ENCODE assay signal across 9 cellular contexts in genomic region chr16:80997139-80997798, GRCh38. TPM values are rescaled to one million over a fixed set of nuclear protein-coding genes. Genes with fewer than 3 reads are reported as not detected.
DNase-seq lines count a peak whose midpoint lies in the region; ATAC-seq and TF ChIP-seq lines count a peak whose summit lies in the region.
"Had no signal": no experiment of that assay in that cellular context is flagged by ENCODE, and none has a peak within 500 bp of the region (broad histone marks: within the 10 kb centered on the region; RNA-seq: fewer than 3 reads in every experiment).

No MANE protein-coding gene starts in this region.

- peaks cover 0 to 4% of the 10 kb centered on the region in 2 experiments for H3K36me3 ChIP-seq in SK-N-SH (replicated peaks in 1 of 2; ENCODE audit: control insufficient read depth in 1 of 2, insufficient read depth in 2 of 2, low read length in 1 of 2)
- no peaks in the 10 kb centered on the region for H3K36me3 ChIP-seq in left lung
- H3K36me3 ChIP-seq in ovary = no peaks in the 10 kb centered on the region

- no peak overlapping the region for H3K9ac ChIP-seq in SK-N-SH
- H3K9ac ChIP-seq: KMS-11 had no signal

- 58% methylated on average over 9 of the region's 9 CpGs for WGBS in SK-N-SH (ENCODE audit: low lambda C conversion rate)
- 26 to 31% (median 31%) methylated on average over 9 of the region's 9 CpGs for WGBS in ovary, 3 donors

- H3K27me3 ChIP-seq in SK-N-SH (ENCODE audit: insufficient read depth) (no peaks in the 10 kb centered on the region), left lung (no peaks in the 10 kb centered on the region), ovary (no peaks in the 10 kb centered on the region)

- DNase-seq in GM12864 (ENCODE audit: low read depth) (no peak), SK-N-SH (no peak), left lung (no peak), NCI-H1092 treated with DMSO at 0.1 percent for 48 hours (lab: John Stamatoyannopoulos, UW) (no peak), ovary (no peak)

- peaks cover 14% of the 10 kb centered on the region; the same call in 1 of the 2 replicates for H4K20me1 ChIP-seq in SK-N-SH (ENCODE audit: insufficient read depth)

- intact Hi-C loops in left lung (cut with DNase I) (no loop called here), ovary (cut with DNase I) (no loop called here)

- H3K4me1 ChIP-seq in SK-N-SH (ENCODE audit: control insufficient read depth in 1 of 2, insufficient read depth in 2 of 2, low read depth in 1 of 2, low read length in 1 of 2) = peaks cover 0 to 11% of the 10 kb centered on the region in 2 experiments; a peak in 2 of 4 replicates
- H3K4me1 ChIP-seq in left lung = peaks cover 7 to 16% of the 10 kb centered on the region in 2 donors
- H3K4me1 ChIP-seq in ovary (ENCODE audit: insufficient read depth) = peaks cover 1% of the 10 kb centered on the region

- TF ChIP-seq CTCF in GM12864 (IDR thresholded peaks at IDR 0.05; ENCODE audit: low read depth, low read length, missing control alignments) (no peak), SK-N-SH (IDR thresholded peaks at IDR 0.05) (no peak), left lung (IDR thresholded peaks at IDR 0.05) (no peak), ovary (IDR thresholded peaks at IDR 0.05) (no peak)

- CTCF ChIA-PET in SK-N-SH (lab: Yijun Ruan, JAX) = interaction anchor here (0.7 to 1.9 kb wide), 3 partner anchors 7 to 733 kb away, joined by 3 to 5 read pairs (median 4); no protein-coding TSS in a partner anchor

- H3K79me2 ChIP-seq in SK-N-SH (ENCODE audit: insufficient read depth) = peaks cover 96% of the 10 kb centered on the region

- POLR2A ChIA-PET in SK-N-SH (lab: Yijun Ruan, JAX) = no interaction called here

- H3K27ac ChIP-seq in SK-N-SH (ENCODE audit: low read depth in 2 of 2, low read length in 1 of 2) = peak overlapping the region; percentile 3 to 29; a peak in 1 of 4 replicates
- H3K27ac ChIP-seq in left lung = peak overlapping the region; percentile 70
- H3K27ac ChIP-seq in ovary = no peak overlapping the region
- H3K27ac ChIP-seq: KMS-11 had no signal

- H3K9me3 ChIP-seq in SK-N-SH = no peaks in the 10 kb centered on the region
- H3K9me3 ChIP-seq in left lung = no peaks in the 10 kb centered on the region
- H3K9me3 ChIP-seq in ovary = no peaks in the 10 kb centered on the region

- ATAC-seq in GM21737 (IDR thresholded peaks at IDR 0.05; ENCODE audit: unreplicated experiment) (peak; percentile 67), left lung (peak; percentile 48), HG02884 (IDR thresholded peaks at IDR 0.05; ENCODE audit: unreplicated experiment) (no peak), GM19328 (IDR thresholded peaks at IDR 0.05; ENCODE audit: unreplicated experiment) (no peak)

- H3F3A ChIP-seq in SK-N-SH (replicated peaks; ENCODE audit: insufficient read depth) = peaks cover 22% of the 10 kb centered on the region

- no peak for TF ChIP-seq RAD21 in SK-N-SH (IDR thresholded peaks at IDR 0.05; ENCODE audit: low read length)

- H3K4me2 ChIP-seq in SK-N-SH = peak overlapping the region; percentile 26; the same call in 1 of the 2 replicates
- H3K4me2 ChIP-seq: KMS-11 had no signal

- no peak for TF ChIP-seq EP300 in SK-N-SH (IDR thresholded peaks at IDR 0.05; ENCODE audit: borderline replicate concordance in 1 of 2, low read depth in 1 of 2, low read length in 1 of 2)
- TF ChIP-seq EP300 in ovary (IDR thresholded peaks at IDR 0.05) = no peak

- TF ChIP-seq POLR2A in ovary (IDR thresholded peaks at IDR 0.05) = no peak

- H3K9me2 ChIP-seq in SK-N-SH = no peaks in the 10 kb centered on the region

- peak overlapping the region; percentile 47 for H3K4me3 ChIP-seq in GM12864 (ENCODE audit: low read depth, low read length)
- H3K4me3 ChIP-seq in SK-N-SH (ENCODE audit: low read depth in 2 of 2, low read length in 1 of 2) = no peak overlapping the region
- H3K4me3 ChIP-seq in left lung = peak overlapping the region in 1 of 2 donors; percentile 28
- no peak overlapping the region for H3K4me3 ChIP-seq in ovary

- no peak overlapping the region for H2AFZ ChIP-seq in SK-N-SH (ENCODE audit: low read depth)

TF ChIP-seq in SK-N-SH, 30 proteins besides CTCF, POLR2A, EP300 and RAD21:
- TF ChIP-seq SIN3A (IDR thresholded peaks at IDR 0.05; ENCODE audit: borderline replicate concordance, low read depth, low read length) (no peak), RFX5 (IDR thresholded peaks at IDR 0.05; ENCODE audit: low read length) (no peak), TAF1 (IDR thresholded peaks at IDR 0.05; ENCODE audit: borderline replicate concordance, low read depth, low read length) (no peak), TCF12 (IDR thresholded peaks at IDR 0.05) (no peak), EZH2phosphoT487 (IDR thresholded peaks at IDR 0.05; ENCODE audit: borderline replicate concordance, low read depth) (no peak), TEAD4 (IDR thresholded peaks at IDR 0.05; ENCODE audit: borderline replicate concordance, insufficient read depth) (no peak), SMC3 (IDR thresholded peaks at IDR 0.05; ENCODE audit: low read depth, low read length) (no peak), ZBTB33 (IDR thresholded peaks at IDR 0.05; ENCODE audit: borderline replicate concordance, low read depth) (no peak), RXRA (IDR thresholded peaks at IDR 0.05; ENCODE audit: borderline replicate concordance, low read depth) (no peak), RCOR1 (IDR thresholded peaks at IDR 0.05; ENCODE audit: low read length) (no peak), MEF2A (IDR thresholded peaks at IDR 0.05; ENCODE audit: borderline replicate concordance, low read depth) (no peak)
- TF ChIP-seq, protein P1, sequence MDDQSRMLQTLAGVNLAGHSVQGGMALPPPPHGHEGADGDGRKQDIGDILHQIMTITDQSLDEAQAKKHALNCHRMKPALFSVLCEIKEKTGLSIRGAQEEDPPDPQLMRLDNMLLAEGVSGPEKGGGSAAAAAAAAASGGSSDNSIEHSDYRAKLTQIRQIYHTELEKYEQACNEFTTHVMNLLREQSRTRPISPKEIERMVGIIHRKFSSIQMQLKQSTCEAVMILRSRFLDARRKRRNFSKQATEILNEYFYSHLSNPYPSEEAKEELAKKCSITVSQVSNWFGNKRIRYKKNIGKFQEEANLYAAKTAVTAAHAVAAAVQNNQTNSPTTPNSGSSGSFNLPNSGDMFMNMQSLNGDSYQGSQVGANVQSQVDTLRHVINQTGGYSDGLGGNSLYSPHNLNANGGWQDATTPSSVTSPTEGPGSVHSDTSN (IDR thresholded peaks at IDR 0.05) = no peak
- TF ChIP-seq, protein P2, sequence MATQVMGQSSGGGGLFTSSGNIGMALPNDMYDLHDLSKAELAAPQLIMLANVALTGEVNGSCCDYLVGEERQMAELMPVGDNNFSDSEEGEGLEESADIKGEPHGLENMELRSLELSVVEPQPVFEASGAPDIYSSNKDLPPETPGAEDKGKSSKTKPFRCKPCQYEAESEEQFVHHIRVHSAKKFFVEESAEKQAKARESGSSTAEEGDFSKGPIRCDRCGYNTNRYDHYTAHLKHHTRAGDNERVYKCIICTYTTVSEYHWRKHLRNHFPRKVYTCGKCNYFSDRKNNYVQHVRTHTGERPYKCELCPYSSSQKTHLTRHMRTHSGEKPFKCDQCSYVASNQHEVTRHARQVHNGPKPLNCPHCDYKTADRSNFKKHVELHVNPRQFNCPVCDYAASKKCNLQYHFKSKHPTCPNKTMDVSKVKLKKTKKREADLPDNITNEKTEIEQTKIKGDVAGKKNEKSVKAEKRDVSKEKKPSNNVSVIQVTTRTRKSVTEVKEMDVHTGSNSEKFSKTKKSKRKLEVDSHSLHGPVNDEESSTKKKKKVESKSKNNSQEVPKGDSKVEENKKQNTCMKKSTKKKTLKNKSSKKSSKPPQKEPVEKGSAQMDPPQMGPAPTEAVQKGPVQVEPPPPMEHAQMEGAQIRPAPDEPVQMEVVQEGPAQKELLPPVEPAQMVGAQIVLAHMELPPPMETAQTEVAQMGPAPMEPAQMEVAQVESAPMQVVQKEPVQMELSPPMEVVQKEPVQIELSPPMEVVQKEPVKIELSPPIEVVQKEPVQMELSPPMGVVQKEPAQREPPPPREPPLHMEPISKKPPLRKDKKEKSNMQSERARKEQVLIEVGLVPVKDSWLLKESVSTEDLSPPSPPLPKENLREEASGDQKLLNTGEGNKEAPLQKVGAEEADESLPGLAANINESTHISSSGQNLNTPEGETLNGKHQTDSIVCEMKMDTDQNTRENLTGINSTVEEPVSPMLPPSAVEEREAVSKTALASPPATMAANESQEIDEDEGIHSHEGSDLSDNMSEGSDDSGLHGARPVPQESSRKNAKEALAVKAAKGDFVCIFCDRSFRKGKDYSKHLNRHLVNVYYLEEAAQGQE (IDR thresholded peaks at IDR 0.05; ENCODE audit: low read depth, low read length) = no peak
TF ChIP-seq in SK-N-SH: peak in this region for 0.

RNA-seq across cellular contexts. Expression of gene CMC2, which starts 9.4 kb away (rescaled TPM):
- polyA plus RNA-seq in SK-N-SH (2012; rRNA removed) (121 and 135 TPM in 2 replicates), ovary (10 to 100 TPM; 24.3 to 39.6 TPM)
- polyA plus RNA-seq in SK-N-SH (2012; cell fraction: cytosol; rRNA removed) = 189 and 192 TPM in 2 replicates
- 30.0 and 38.6 TPM in 2 replicates for polyA plus RNA-seq in SK-N-SH (2012; cell fraction: nucleus; rRNA removed)
- total RNA-seq in left lung (10 to 100 TPM; 46.2 to 52.1 TPM), ovary (10 to 100 TPM; 19.1 to 41.1 (median 25.9) TPM)

RNA-seq across cellular contexts. Expression of gene CENPN, which starts 9.7 kb away (rescaled TPM):
- polyA plus RNA-seq in SK-N-SH (2012; rRNA removed) = 13.9 and 35.3 TPM in 2 replicates
- polyA plus RNA-seq in SK-N-SH (2012; cell fraction: cytosol; rRNA removed) = 27.0 and 56.3 TPM in 2 replicates
- 8.4 and 12.8 TPM in 2 replicates for polyA plus RNA-seq in SK-N-SH (2012; cell fraction: nucleus; rRNA removed)
- total RNA-seq in left lung = 10 to 100 TPM; 12.3 to 14.7 TPM
- 1 to 10 TPM; 1.4 to 4.0 (median 2.8) TPM for total RNA-seq in ovary
- 1 to 10 TPM; 2.0 to 8.2 TPM for polyA plus RNA-seq in ovary

RNA-seq across cellular contexts. Expression of gene ATMIN, which starts 38.4 kb away (rescaled TPM):
- polyA plus RNA-seq in SK-N-SH (2012; rRNA removed) = 15.3 and 20.4 TPM in 2 replicates
- 21.8 and 22.6 TPM in 2 replicates for polyA plus RNA-seq in SK-N-SH (2012; cell fraction: cytosol; rRNA removed)
- polyA plus RNA-seq in SK-N-SH (2012; cell fraction: nucleus; rRNA removed) = 8.2 and 17.5 TPM in 2 replicates
- 10 to 100 TPM; 30.7 to 31.1 TPM for total RNA-seq in left lung
- 10 to 100 TPM; 19.2 to 35.0 (median 33.8) TPM for total RNA-seq in ovary
- polyA plus RNA-seq in ovary = 10 to 100 TPM; 15.6 to 39.5 TPM

Comparison
In these comparisons a context has a peak if more than half of its experiments do, and no peak if none do; other contexts are left out.
1. ATAC-seq: peak in GM21737 (single experiment) and left lung (single experiment); none in HG02884 (single experiment) and GM19328 (single experiment).
2. H3K27ac ChIP-seq: peak in SK-N-SH (2 of 2) and left lung (2 of 2); none in ovary (0 of 2).